In genomic region chr3:48898383-48899234, GRCh38 we compare ENCODE assay signal across 1 cellular context.
TF ChIP-seq lines count a peak whose summit lies in the region.

Gene SLC25A20 (minus strand): TSS chr3:48898882. CDS start chr3:48898794, 88 bp downstream.

TF ChIP-seq in HepG2, 621 proteins besides CTCF, POLR2A, EP300 and RAD21 (continued from another document):
- TF ChIP-seq NR2F2 (IDR thresholded peaks at IDR 0.05; ENCODE audit: borderline replicate concordance, low read depth) (0 out of 2 replicates have a peak, but pooled peaks have one; percentile 12), MXD3 (CRISPR knock-in tag; IDR thresholded peaks at IDR 0.05) (peak; percentile 69; the same call in 1 of the 2 replicates), ZNF503 (CRISPR knock-in tag; IDR thresholded peaks at IDR 0.05) (no peak), DMTF1 (CRISPR knock-in tag; IDR thresholded peaks at IDR 0.05) (no peak), IKZF1 (IDR thresholded peaks at IDR 0.05) (no peak), PRDM15 (CRISPR knock-in tag; IDR thresholded peaks at IDR 0.05) (peak; percentile 13; the same call in 1 of the 2 replicates), BHLHE40 (IDR thresholded peaks at IDR 0.05; ENCODE audit: low read length) (0 out of 2 replicates have a peak, but pooled peaks have one; percentile 12), ZNF143 (CRISPR knock-in tag; IDR thresholded peaks at IDR 0.05) (peak; percentile 84), ZFP36L1 (CRISPR knock-in tag; IDR thresholded peaks at IDR 0.05) (no peak), CSRNP2 (CRISPR knock-in tag; conservative IDR thresholded peaks at IDR 0.05; ENCODE audit: low read depth) (no peak), JUN (CRISPR knock-in tag; IDR thresholded peaks at IDR 0.05) (no peak), HNF1A (IDR thresholded peaks at IDR 0.05; ENCODE audit: low read depth) (no peak), HNF1A (CRISPR knock-in tag; IDR thresholded peaks at IDR 0.05; ENCODE audit: borderline replicate concordance) (no peak; the same call in 1 of the 2 replicates)
